14 cellular contexts compared by ENCODE assay signal in the genomic region with DNA sequence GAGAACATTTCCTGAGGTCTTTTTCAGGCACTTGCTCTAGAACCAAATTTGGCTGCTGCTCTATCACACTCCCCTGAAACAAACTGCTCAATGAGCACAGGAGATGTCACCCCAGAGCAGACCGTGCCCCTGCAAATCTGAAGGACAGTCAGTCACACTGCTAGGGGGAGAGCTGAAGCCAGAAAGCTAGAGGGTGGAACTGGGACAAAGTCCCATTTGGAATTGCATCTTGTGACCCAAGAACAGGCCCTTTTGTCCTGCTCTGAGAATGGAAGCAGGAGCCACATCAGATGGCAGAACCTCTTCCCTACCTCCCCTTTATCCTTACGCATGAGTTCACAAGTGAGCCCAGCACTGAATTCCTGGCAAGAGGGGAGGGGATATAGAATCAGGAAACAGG.
DNase-seq lines count a peak whose midpoint lies in the region; ATAC-seq, FAIRE-seq and TF ChIP-seq lines count a peak whose summit lies in the region.
"Had no signal": no experiment of that assay in that cellular context is flagged by ENCODE, and none has a peak within 500 bp of the region (broad histone marks: within the 10 kb centered on the region; RNA-seq: fewer than 3 reads in every experiment).

No MANE protein-coding gene starts in this region.

- no peak overlapping the region for H3K9ac ChIP-seq in endodermal cell (ENCODE audit: extremely low read depth, low read length, poor library complexity, severe bottlenecking)
- H3K9ac ChIP-seq: BLaER1 treated with 17β-estradiol and CSF1 and Interleukin-3, amounts not matched to agents 10 nM and 100 nM had no signal

- CTCF ChIA-PET in WTC11 (lab: Charles Lee): interaction anchor here (1.2 kb wide), 1 partner anchor 73 kb away, joined by 4 read pairs; no protein-coding TSS in a partner anchor

- H3K27ac ChIP-seq in endodermal cell (ENCODE audit: low read depth, low read length) (no peak overlapping the region), thyroid gland (peak overlapping the region; percentile 6 to 75 (median 38)), suprapubic skin (no peak overlapping the region)
- H3K27ac ChIP-seq: BLaER1 treated with 17β-estradiol and CSF1 and Interleukin-3, amounts not matched to agents 10 nM and 100 nM had no signal

- TF ChIP-seq EP300 in suprapubic skin (IDR thresholded peaks at IDR 0.05): no peak

- H3K36me3 ChIP-seq in endodermal cell (ENCODE audit: control insufficient read depth, insufficient read depth, low read length): peaks cover 73% of the 10 kb centered on the region
- peaks cover 0 to 2% of the 10 kb centered on the region in 2 donors for H3K36me3 ChIP-seq in thyroid gland
- H3K36me3 ChIP-seq in suprapubic skin: no peaks in the 10 kb centered on the region

- no peak for FAIRE-seq in GM12892 (lab: Jason Lieb, UNC)
- FAIRE-seq: GM12878 had no signal

- H3K27ac Mint-ChIP-seq in WTC11 (peak overlapping the region; percentile 33; the same call in 1 of the 2 replicates), endodermal cell (peak overlapping the region; percentile 74)

- H3K4me1 ChIP-seq in endodermal cell (ENCODE audit: control insufficient read depth, insufficient read depth, low read length) (peaks cover 13% of the 10 kb centered on the region), thyroid gland (peaks cover 26 to 28% of the 10 kb centered on the region in 2 donors), suprapubic skin (no peaks in the 10 kb centered on the region)
- H3K4me1 ChIP-seq: BLaER1 treated with 17β-estradiol and CSF1 and Interleukin-3, amounts not matched to agents 10 nM and 100 nM had no signal

- H3K4me1 Mint-ChIP-seq in WTC11 (no peaks in the 10 kb centered on the region), endodermal cell (peaks cover 15% of the 10 kb centered on the region)
- H3K4me1 Mint-ChIP-seq: CD4-positive, CD25-positive, alpha-beta regulatory T cell had no signal

- H3K27me3 Mint-ChIP-seq in WTC11 (ENCODE audit: low read depth) (no peaks in the 10 kb centered on the region), endodermal cell (ENCODE audit: insufficient read depth) (no peaks in the 10 kb centered on the region)
- H3K27me3 Mint-ChIP-seq: CD4-positive, CD25-positive, alpha-beta regulatory T cell had no signal

- peaks cover 68% of the 10 kb centered on the region for H3K36me3 Mint-ChIP-seq in WTC11
- H3K36me3 Mint-ChIP-seq in endodermal cell (ENCODE audit: low read depth): peaks cover 74% of the 10 kb centered on the region

- H3K27me3 ChIP-seq in endodermal cell (ENCODE audit: control insufficient read depth, insufficient read depth, low read length, poor library complexity, severe bottlenecking) (no peaks in the 10 kb centered on the region), thyroid gland (no peaks in the 10 kb centered on the region), suprapubic skin (no peaks in the 10 kb centered on the region)
- H3K27me3 ChIP-seq: BLaER1 treated with 17β-estradiol and CSF1 and Interleukin-3, amounts not matched to agents 10 nM and 100 nM had no signal

- no peak for DNase-seq in WTC11 (ENCODE audit: low spot score)
- DNase-seq in endodermal cell: no peak
- peak; percentile 26 for DNase-seq in medulla oblongata (ENCODE audit: extremely low spot score)
- peak; percentile 19 to 30 for DNase-seq in thyroid gland
- DNase-seq in GM12892 (ENCODE audit: insufficient read length): no peak
- DNase-seq in central memory CD4-positive, alpha-beta T cell: no peak
- no peak for DNase-seq in OCI-M1 (lab: John Stamatoyannopoulos, UW)
- no peak for DNase-seq in suprapubic skin (ENCODE audit: low spot score in 2 of 2)
- DNase-seq: ACHN; CD4-positive, CD25-positive, alpha-beta regulatory T cell; GOT3 had no signal

- no peak for ATAC-seq in WTC11
- ATAC-seq: GM12878 had no signal

- 83 to 100% methylated on average over 1 of the region's 2 CpGs for WGBS in endodermal cell (ENCODE audit: insufficient coverage in 1 of 2, insufficient read length in 1 of 2), 2 experiments
- 60 to 84% methylated on average over 1 to 2 of the region's 2 CpGs for WGBS in thyroid gland, 2 donors
- 85% methylated on average over 2 of the region's 2 CpGs for WGBS in suprapubic skin

- H3K4me3 Mint-ChIP-seq in WTC11: no peak overlapping the region
- H3K4me3 Mint-ChIP-seq in endodermal cell: no peak overlapping the region
- H3K4me3 Mint-ChIP-seq: CD4-positive, CD25-positive, alpha-beta regulatory T cell had no signal

- TF ChIP-seq CTCF in WTC11 (IDR thresholded peaks at IDR 0.05) (no peak), endodermal cell (conservative IDR thresholded peaks at IDR 0.05) (no peak), thyroid gland (IDR thresholded peaks at IDR 0.05) (no peak), suprapubic skin (IDR thresholded peaks at IDR 0.05) (no peak)

- no peak for TF ChIP-seq POLR2A in thyroid gland (IDR thresholded peaks at IDR 0.05)
- TF ChIP-seq POLR2A in GM12892 (IDR thresholded peaks at IDR 0.05; ENCODE audit: low read depth, low read length): no peak
- no peak for TF ChIP-seq POLR2A in suprapubic skin (IDR thresholded peaks at IDR 0.05)

- POLR2A ChIA-PET in WTC11 (lab: Charles Lee): no interaction called here

- H3K9me3 ChIP-seq in endodermal cell (ENCODE audit: control insufficient read depth, low read length) (no peaks in the 10 kb centered on the region), thyroid gland (no peaks in the 10 kb centered on the region), suprapubic skin (no peaks in the 10 kb centered on the region)
- H3K9me3 ChIP-seq: HAP-1 had no signal

- H3K4me3 ChIP-seq in endodermal cell (ENCODE audit: low read length) (no peak overlapping the region), thyroid gland (replicated peaks in 1 of 3) (no peak overlapping the region), suprapubic skin (no peak overlapping the region)
- H3K4me3 ChIP-seq: BLaER1 treated with 17β-estradiol and CSF1 and Interleukin-3, amounts not matched to agents 10 nM and 100 nM; GM12878; HAP-1 had no signal

- intact Hi-C loops in thyroid gland (cut with DNase I): no loop called here

- H3K9me3 Mint-ChIP-seq in WTC11 (no peaks in the 10 kb centered on the region), endodermal cell (no peaks in the 10 kb centered on the region)
- H3K9me3 Mint-ChIP-seq: CD4-positive, CD25-positive, alpha-beta regulatory T cell had no signal

TF ChIP-seq in WTC11, 78 proteins besides CTCF, POLR2A, EP300 and RAD21:
- TF ChIP-seq, protein P1, sequence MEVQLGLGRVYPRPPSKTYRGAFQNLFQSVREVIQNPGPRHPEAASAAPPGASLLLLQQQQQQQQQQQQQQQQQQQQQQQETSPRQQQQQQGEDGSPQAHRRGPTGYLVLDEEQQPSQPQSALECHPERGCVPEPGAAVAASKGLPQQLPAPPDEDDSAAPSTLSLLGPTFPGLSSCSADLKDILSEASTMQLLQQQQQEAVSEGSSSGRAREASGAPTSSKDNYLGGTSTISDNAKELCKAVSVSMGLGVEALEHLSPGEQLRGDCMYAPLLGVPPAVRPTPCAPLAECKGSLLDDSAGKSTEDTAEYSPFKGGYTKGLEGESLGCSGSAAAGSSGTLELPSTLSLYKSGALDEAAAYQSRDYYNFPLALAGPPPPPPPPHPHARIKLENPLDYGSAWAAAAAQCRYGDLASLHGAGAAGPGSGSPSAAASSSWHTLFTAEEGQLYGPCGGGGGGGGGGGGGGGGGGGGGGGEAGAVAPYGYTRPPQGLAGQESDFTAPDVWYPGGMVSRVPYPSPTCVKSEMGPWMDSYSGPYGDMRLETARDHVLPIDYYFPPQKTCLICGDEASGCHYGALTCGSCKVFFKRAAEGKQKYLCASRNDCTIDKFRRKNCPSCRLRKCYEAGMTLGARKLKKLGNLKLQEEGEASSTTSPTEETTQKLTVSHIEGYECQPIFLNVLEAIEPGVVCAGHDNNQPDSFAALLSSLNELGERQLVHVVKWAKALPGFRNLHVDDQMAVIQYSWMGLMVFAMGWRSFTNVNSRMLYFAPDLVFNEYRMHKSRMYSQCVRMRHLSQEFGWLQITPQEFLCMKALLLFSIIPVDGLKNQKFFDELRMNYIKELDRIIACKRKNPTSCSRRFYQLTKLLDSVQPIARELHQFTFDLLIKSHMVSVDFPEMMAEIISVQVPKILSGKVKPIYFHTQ (CRISPR knock-in tag; IDR thresholded peaks at IDR 0.05): no peak
- no peak for TF ChIP-seq GTF2I (CRISPR knock-in tag; conservative IDR thresholded peaks at IDR 0.05)
- TF ChIP-seq EMX1 (CRISPR knock-in tag; IDR thresholded peaks at IDR 0.05): no peak
- TF ChIP-seq, protein P2, sequence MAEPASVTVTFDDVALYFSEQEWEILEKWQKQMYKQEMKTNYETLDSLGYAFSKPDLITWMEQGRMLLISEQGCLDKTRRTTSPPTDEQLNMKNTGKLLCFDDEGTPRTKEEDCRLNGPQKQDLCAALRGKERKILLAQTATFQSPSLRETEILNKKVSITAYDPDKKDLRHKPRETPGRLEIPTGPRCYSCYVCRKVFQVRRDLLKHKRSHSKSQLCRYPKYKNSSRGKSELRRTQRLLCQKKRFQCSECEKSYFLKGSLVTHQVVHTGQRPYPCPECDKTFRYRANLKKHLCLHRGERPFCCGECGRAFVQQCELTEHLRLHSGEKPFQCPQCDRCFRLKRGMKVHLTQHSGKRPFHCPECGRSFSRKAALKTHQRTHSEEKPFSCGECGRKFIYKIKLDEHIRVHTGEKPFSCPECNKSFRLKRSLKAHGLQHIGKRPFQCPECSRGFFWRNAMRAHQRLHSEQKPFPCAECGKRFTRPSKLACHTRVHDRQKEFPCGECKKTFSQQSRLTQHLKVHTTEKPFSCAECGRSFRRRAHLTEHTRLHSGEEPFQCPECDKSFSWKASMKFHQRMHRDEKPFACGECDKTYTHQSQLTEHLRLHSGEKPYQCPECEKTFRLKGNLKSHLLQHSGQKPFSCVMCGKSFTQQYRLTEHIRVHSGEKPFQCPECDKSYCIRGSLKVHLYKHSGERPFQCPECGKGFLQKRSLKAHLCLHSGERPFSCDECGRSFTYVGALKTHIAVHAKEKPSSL (CRISPR knock-in tag; conservative IDR thresholded peaks at IDR 0.05): no peak
- no peak for TF ChIP-seq OVOL2 (CRISPR knock-in tag; IDR thresholded peaks at IDR 0.05; ENCODE audit: borderline replicate concordance)
- TF ChIP-seq, protein P3, sequence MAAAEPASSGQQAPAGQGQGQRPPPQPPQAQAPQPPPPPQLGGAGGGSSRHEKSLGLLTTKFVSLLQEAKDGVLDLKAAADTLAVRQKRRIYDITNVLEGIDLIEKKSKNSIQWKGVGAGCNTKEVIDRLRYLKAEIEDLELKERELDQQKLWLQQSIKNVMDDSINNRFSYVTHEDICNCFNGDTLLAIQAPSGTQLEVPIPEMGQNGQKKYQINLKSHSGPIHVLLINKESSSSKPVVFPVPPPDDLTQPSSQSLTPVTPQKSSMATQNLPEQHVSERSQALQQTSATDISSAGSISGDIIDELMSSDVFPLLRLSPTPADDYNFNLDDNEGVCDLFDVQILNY (CRISPR knock-in tag; IDR thresholded peaks at IDR 0.05): no peak
- no peak for TF ChIP-seq PRRX2 (CRISPR knock-in tag; IDR thresholded peaks at IDR 0.05)
- TF ChIP-seq ESRRA (CRISPR knock-in tag; IDR thresholded peaks at IDR 0.05; ENCODE audit: borderline replicate concordance): no peak
TF ChIP-seq in WTC11: peak in this region for 0.

Comparison
In these comparisons a context has a peak if more than half of its experiments do, and no peak if none do; other contexts are left out.
1. DNase-seq: peak in medulla oblongata (single experiment) and thyroid gland (2 of 2); none in WTC11 (single experiment), endodermal cell (single experiment), GM12892 (single experiment), central memory CD4-positive, alpha-beta T cell (single experiment), OCI-M1 (single experiment) and suprapubic skin (0 of 2).
2. H3K27ac ChIP-seq: peak in thyroid gland (3 of 3); none in endodermal cell (single experiment) and suprapubic skin (single experiment).